ENCODE assay signal across 22 cellular contexts in genomic region chr20:37389844-37390275, GRCh38. TPM values are rescaled to one million over a fixed set of nuclear protein-coding genes. Genes with fewer than 3 reads are reported as not detected.
DNase-seq lines count a peak whose midpoint lies in the region; ATAC-seq, FAIRE-seq and TF ChIP-seq lines count a peak whose summit lies in the region.
"Had no signal": no experiment of that assay in that cellular context is flagged by ENCODE, and none has a peak within 500 bp of the region (broad histone marks: within the 10 kb centered on the region; RNA-seq: fewer than 3 reads in every experiment).

No MANE protein-coding gene starts in this region.

- no peak overlapping the region for H2BK120ac ChIP-seq in H1 (replicated peaks; ENCODE audit: low read depth, low read length)

- H3K9ac ChIP-seq in H1 (replicated peaks in 1 of 4; ENCODE audit: extremely low read depth in 1 of 4, low read depth in 3 of 4, low read length in 3 of 4): no peak overlapping the region

- H4K8ac ChIP-seq in H1 (ENCODE audit: extremely low read depth, insufficient read depth, low read length): no peak overlapping the region

- H3K9me3 ChIP-seq in H1 (ENCODE audit: insufficient read depth in 2 of 2, low read depth in 1 of 2, low read length in 1 of 2) (no peaks in the 10 kb centered on the region), ovary (no peaks in the 10 kb centered on the region), PC-9 (ENCODE audit: insufficient read depth, low read depth) (no peaks in the 10 kb centered on the region)
- H3K9me3 ChIP-seq: suprapubic skin had no signal

- H3K79me2 ChIP-seq in H1 (ENCODE audit: control insufficient read depth in 1 of 2, insufficient read depth in 2 of 2, low read length in 2 of 2) (no peaks in the 10 kb centered on the region), PC-9 (ENCODE audit: low read depth) (no peaks in the 10 kb centered on the region)

- no peak overlapping the region for H3K56ac ChIP-seq in H1 (replicated peaks; ENCODE audit: insufficient read length, low read depth, low read length)

- H3K27ac ChIP-seq in H1 (ENCODE audit: low read depth, low read length) (no peak overlapping the region), ovary (no peak overlapping the region), PC-9 (no peak overlapping the region)
- H3K27ac ChIP-seq: 22Rv1, SK-N-MC, suprapubic skin had no signal

- H3K4me1 ChIP-seq in H1 (replicated peaks in 1 of 4; ENCODE audit: control insufficient read depth in 3 of 4, insufficient read depth in 4 of 4, low read length in 3 of 4): peaks cover 0 to 8% (median 1%) of the 10 kb centered on the region in 4 experiments; a peak in 4 of 7 replicates
- peaks cover 3% of the 10 kb centered on the region for H3K4me1 ChIP-seq in ovary (ENCODE audit: insufficient read depth)
- H3K4me1 ChIP-seq in PC-9 (replicated peaks; ENCODE audit: insufficient read depth): no peaks in the 10 kb centered on the region

- H2AFZ ChIP-seq in H1 (ENCODE audit: low read length): no peak overlapping the region
- H2AFZ ChIP-seq in PC-9: no peak overlapping the region

- H3K18ac ChIP-seq in H1 (ENCODE audit: extremely low read depth, low read length): no peak overlapping the region

- no peak overlapping the region for H4K91ac ChIP-seq in H1 (replicated peaks; ENCODE audit: insufficient read length, low read length)

- H3K4ac ChIP-seq in H1 (replicated peaks; ENCODE audit: insufficient read length, low read depth, low read length): no peak overlapping the region

- no peak for TF ChIP-seq EP300 in H1 (IDR thresholded peaks at IDR 0.05; ENCODE audit: borderline replicate concordance in 1 of 2, low read depth in 2 of 2, low read length in 2 of 2)
- no peak for TF ChIP-seq EP300 in ovary (IDR thresholded peaks at IDR 0.05)

- H3F3A ChIP-seq in PC-9 (ENCODE audit: insufficient read depth, low read depth): no peaks in the 10 kb centered on the region

- no peaks in the 10 kb centered on the region for H3K23me2 ChIP-seq in H1 (ENCODE audit: low read depth, low read length)

- POLR2A ChIA-PET in H1 (lab: Charles Lee; ENCODE audit: partially characterized antibody): interaction anchor here (1.0 to 2.0 kb wide), 3 partner anchors 13 to 134 kb away, joined by 3 to 6 read pairs (median 3); partner anchors contain the start of gene NNAT
- POLR2A ChIA-PET in PC-9 (lab: Charles Lee; ENCODE audit: unreplicated experiment): no interaction called here

- no peak for ATAC-seq in HG02938 (IDR thresholded peaks at IDR 0.05; ENCODE audit: unreplicated experiment)
- ATAC-seq: effector memory CD8-positive, alpha-beta T cell had no signal

- peaks cover 2% of the 10 kb centered on the region; the same call in 1 of the 2 replicates for H3K79me1 ChIP-seq in H1 (ENCODE audit: low read depth, low read length)

- TF ChIP-seq CTCF in H1 (IDR thresholded peaks at IDR 0.05; ENCODE audit: control extremely low read depth in 1 of 3, insufficient read depth in 1 of 3, low read depth in 1 of 3, low read length in 3 of 3): peak in 2 of 3 experiments; percentile 50; a peak in 2 of 4 replicates
- no peak for TF ChIP-seq CTCF in ovary (IDR thresholded peaks at IDR 0.05)
- TF ChIP-seq CTCF in lower leg skin (IDR thresholded peaks at IDR 0.05): no peak
- no peak for TF ChIP-seq CTCF in PC-9 (conservative IDR thresholded peaks at IDR 0.05)

- no peak overlapping the region for H3K14ac ChIP-seq in H1 (ENCODE audit: insufficient read length)

- H3K23ac ChIP-seq in H1 (ENCODE audit: insufficient read length): no peak overlapping the region

- H4K20me1 ChIP-seq in H1 (replicated peaks in 1 of 2; ENCODE audit: control insufficient read depth in 1 of 2, insufficient read depth in 2 of 2, low read length in 2 of 2) (peaks cover 0 to 2% of the 10 kb centered on the region in 2 experiments), PC-9 (ENCODE audit: insufficient read depth) (0 out of 2 replicates have a peak, but pooled peaks cover 3% of the 10 kb centered on the region)

- BruUV-seq in PC-9 (replicated peaks; lab: Mats Ljungman, UMichigan): no TSS peak

- H2BK20ac ChIP-seq in H1 (ENCODE audit: low read length): no peak overlapping the region

- intact Hi-C loops in ovary (cut with DNase I) (loop anchor here (5.0 to 10.0 kb wide), 5 partner anchors 135 to 195 kb away; partner anchors contain the start of genes BLCAP (in 3 of the 4) and NNAT (in 2 of the 4)), lower leg skin (cut with DNase I; ENCODE audit: low total_unique reads) (loop anchor here (5.0 to 10.0 kb wide), 2 partner anchors 108 to 145 kb away; no protein-coding TSS in a partner anchor), PC-9 (cut with micrococcal nuclease; ENCODE audit: unreplicated experiment) (no loop called here)

- H3K27me3 ChIP-seq in H1 (replicated peaks in 1 of 4; ENCODE audit: control insufficient read depth in 3 of 4, extremely low read depth in 1 of 4, insufficient read depth in 3 of 4, low read length in 3 of 4): no peaks in the 10 kb centered on the region
- H3K27me3 ChIP-seq in ovary: no peaks in the 10 kb centered on the region
- no peaks in the 10 kb centered on the region for H3K27me3 ChIP-seq in PC-9 (ENCODE audit: insufficient read depth, low read depth)
- H3K27me3 ChIP-seq: suprapubic skin had no signal

- H2AK5ac ChIP-seq in H1 (ENCODE audit: low read depth, low read length): no peak overlapping the region; the same call in 1 of the 2 replicates

- CTCF ChIA-PET in H1 (lab: Charles Lee; ENCODE audit: partially characterized antibody): interaction anchor here (0.7 to 3.7 kb wide), 16 partner anchors 8 to 146 kb away, joined by 3 to 17 read pairs (median 3); no protein-coding TSS in a partner anchor
- CTCF ChIA-PET in PC-9 (lab: Charles Lee): no interaction called here

- TF ChIP-seq POLR2A in H1 (IDR thresholded peaks at IDR 0.05; ENCODE audit: control extremely low read depth in 1 of 2, low read depth in 2 of 2, low read length in 2 of 2) (no peak), ovary (IDR thresholded peaks at IDR 0.05) (no peak), lower leg skin (IDR thresholded peaks at IDR 0.05) (no peak)

- no peak overlapping the region for H2BK15ac ChIP-seq in H1 (ENCODE audit: low read length)

- no peak overlapping the region for H2BK5ac ChIP-seq in H1 (ENCODE audit: low read depth, low read length)

- H3K4me2 ChIP-seq in H1 (ENCODE audit: insufficient read depth in 1 of 2, low read depth in 2 of 2, low read length in 2 of 2) (no peak overlapping the region), PC-9 (no peak overlapping the region)

- 99% methylated on average over 6 of the region's 6 CpGs; no CpG with 5 or more reads in 1 of the 2 experiments for whole genome bisulfite sequencing in H1 (ENCODE audit: extremely low coverage in 1 of 2, insufficient coverage in 1 of 2, insufficient read length in 1 of 2, insufficient replicate concordance in 2 of 2, low coverage in 1 of 2, low lambda C conversion rate in 2 of 2, missing lambda C conversion rate in 1 of 2), 2 experiments
- 90 to 94% (median 92%) methylated on average over 6 of the region's 6 CpGs for WGBS in ovary, 3 donors
- 96 to 97% methylated on average over 6 of the region's 6 CpGs for WGBS in lower leg skin, 2 donors

- H3K9me2 ChIP-seq in PC-9 (ENCODE audit: insufficient read depth): no peaks in the 10 kb centered on the region

- FAIRE-seq in HTR-8/SVneo (lab: Jason Lieb, UNC) (peak; percentile 77), H1 (lab: Jason Lieb, UNC) (no peak)
- FAIRE-seq: islet of Langerhans had no signal

- H4K5ac ChIP-seq in H1 (ENCODE audit: insufficient read length, low read depth, low read length): no peak overlapping the region

- no peak overlapping the region for H2BK12ac ChIP-seq in H1 (ENCODE audit: low read depth, low read length)

- H3K4me3 ChIP-seq in H1 (ENCODE audit: extremely low read depth in 1 of 4, insufficient read depth in 2 of 4, low read depth in 3 of 4, low read length in 4 of 4) (no peak overlapping the region), ovary (no peak overlapping the region), lower leg skin (ENCODE audit: low read depth, poor library complexity, severe bottlenecking) (no peak overlapping the region), PC-9 (no peak overlapping the region)
- H3K4me3 ChIP-seq: SK-N-MC, suprapubic skin had no signal

- H3K36me3 ChIP-seq in H1 (ENCODE audit: control insufficient read depth in 2 of 4, insufficient read depth in 4 of 4, low read length in 3 of 4): peaks cover 0 to 10% (median 3%) of the 10 kb centered on the region in 4 experiments; a peak in 3 of 8 replicates
- no peaks in the 10 kb centered on the region for H3K36me3 ChIP-seq in ovary
- H3K36me3 ChIP-seq in PC-9 (ENCODE audit: low read depth): no peaks in the 10 kb centered on the region

- peak; percentile 30 for DNase-seq in DMS 273 (lab: John Stamatoyannopoulos, UW; ENCODE audit: unreplicated experiment)
- no peak for DNase-seq in DMS 273 treated with DMSO at 0.1 percent for 48 hours (lab: John Stamatoyannopoulos, UW)
- DNase-seq in HTR-8/SVneo (ENCODE audit: insufficient read length, low spot score): no peak
- no peak for DNase-seq in H1 (ENCODE audit: low read depth in 1 of 2, low spot score in 2 of 2)
- DNase-seq in ovary: peak in 3 of 5 donors; percentile 10 to 30 (median 14)
- no peak for DNase-seq in lower leg skin (ENCODE audit: low spot score in 2 of 2)
- no peak for DNase-seq in PC-9
- DNase-seq: activated CD4-positive, alpha-beta T cell treated with anti-CD3 and anti-CD28 coated beads for 48 hours; Calu3; central memory CD4-positive, alpha-beta T cell; effector memory CD8-positive, alpha-beta T cell; GDM1; HCEC 1CT; Kasumi-1; NCI-H1092; NCI-H526; stimulated activated CD4-positive, alpha-beta T cell treated with anti-CD3 and anti-CD28 coated beads, Interleukin-12 subunit alpha, Interleukin-12 subunit beta, amount 100 ng/mL, for 4 hours had no signal

- TF ChIP-seq RAD21 in H1 (IDR thresholded peaks at IDR 0.05 in 1 of 2, conservative IDR thresholded peaks at IDR 0.05 in 1 of 2; ENCODE audit: low read depth in 2 of 2, low read length in 2 of 2): peak in 1 of 2 experiments; percentile 10; a peak in 2 of 4 replicates

TF ChIP-seq in H1, 55 proteins besides CTCF, POLR2A, EP300 and RAD21 (continues in another document):
- TF ChIP-seq HDAC2 (IDR thresholded peaks at IDR 0.05; ENCODE audit: borderline replicate concordance in 1 of 2, low read depth in 2 of 2, low read length in 2 of 2) (peak in 1 of 2 experiments; percentile 92; a peak in 1 of 4 replicates), KDM1A (IDR thresholded peaks at IDR 0.05; ENCODE audit: borderline replicate concordance, low read length) (peak; percentile 96; the same call in 1 of the 2 replicates)

RNA-seq across cellular contexts. Expression of gene SRC, which starts 43.9 kb away (rescaled TPM):
- total RNA-seq in H1 (2021; fragmentation: NEBNext Ultra II Directional; extraction: Animal tissue kit (Norgen Biotek cat#: 25700)): 28.8 and 29.8 TPM in 2 replicates
- polyA plus RNA-seq in H1 (2011; rRNA removed): 27.6 and 35.4 TPM in 2 replicates
- polyA plus RNA-seq in H1 (2011; cell fraction: cytosol; rRNA removed): 25.1 TPM
- 100 TPM for polyA plus RNA-seq in H1 (2011; cell fraction: nucleus; rRNA removed)
- polyA plus RNA-seq in H1 (2012, experiment 1 of 2): 19.4 to 31.2 TPM (median 26.5 TPM) in 4 replicates
- polyA plus RNA-seq in H1 (2012, experiment 2 of 2): 20.4 TPM
- polyA plus RNA-seq in H1 (2013, experiment 1 of 2): 17.9 TPM
- 15.1 TPM for polyA plus RNA-seq in H1 (2013, experiment 2 of 2)
- polyA minus RNA-seq in H1 (2011; rRNA and poly(A)+ RNA removed): 28.2 and 38.4 TPM in 2 replicates
- polyA minus RNA-seq in H1 (2011; cell fraction: cytosol; rRNA and poly(A)+ RNA removed): 28.6 TPM
- 41.9 TPM for polyA minus RNA-seq in H1 (2011; cell fraction: nucleus; rRNA and poly(A)+ RNA removed)
- total RNA-seq in ovary: 10 to 100 TPM; 23.1 to 72.7 (median 45.5) TPM
- 10 to 100 TPM; 17.0 to 27.0 TPM for polyA plus RNA-seq in ovary
- total RNA-seq in lower leg skin: 10 to 100 TPM; 21.8 to 30.9 (median 25.1) TPM
- total RNA-seq in PC-9 (2021): 56.8 and 58.4 TPM in 2 replicates

Comparison
In these comparisons a context has a peak if more than half of its experiments do, and no peak if none do; other contexts are left out.
1. DNase-seq: peak in DMS 273 (single experiment) and ovary (3 of 5); none in DMS 273 treated with DMSO at 0.1 percent for 48 hours (single experiment), HTR-8/SVneo (single experiment), H1 (0 of 2), lower leg skin (0 of 2) and PC-9 (0 of 2).
2. CTCF ChIP-seq: peak in H1 (2 of 3); none in ovary (0 of 3), lower leg skin (0 of 3) and PC-9 (single experiment).